ENCODE assay signal across 9 cellular contexts in genomic region chr3:195637011-195637410, GRCh38. TPM values are rescaled to one million over a fixed set of nuclear protein-coding genes. Genes with fewer than 3 reads are reported as not detected.
DNase-seq lines count a peak whose midpoint lies in the region; ATAC-seq and TF ChIP-seq lines count a peak whose summit lies in the region.
"Not testable (repeated sequence)": the region's sequence is repeated elsewhere in the genome, so short reads cannot be mapped to it uniquely, and the experiment has no call there.
"Had no signal": no experiment of that assay in that cellular context is flagged by ENCODE, and none has a peak within 500 bp of the region (broad histone marks: within the 10 kb centered on the region; RNA-seq: fewer than 3 reads in every experiment).

No MANE protein-coding gene starts in this region.

- intact Hi-C loops in activated B cell treated with CpG ODN at 0.5 μM for 24 hours (cut with micrococcal nuclease); colonic mucosa (cut with DNase I): not testable (repeated sequence)

- not testable (repeated sequence) for H3K4me1 Mint-ChIP-seq in GM23338; mesothelial cell of epicardium; type B pancreatic cell (ENCODE audit: unreplicated experiment)
- H3K4me1 Mint-ChIP-seq in activated B cell treated with CpG ODN at 0.5 μM for 24 hours (peaks cover 16% of the 10 kb centered on the region), osteocyte (ENCODE audit: unreplicated experiment) (peaks cover 10% of the 10 kb centered on the region)
- peaks cover 13% of the 10 kb centered on the region for H3K4me1 Mint-ChIP-seq in activated naive CD4-positive, alpha-beta T cell treated with anti-CD3 and anti-CD28 coated beads, Interleukin-2, amount 50 U/mL, for 24 hours

- H3K36me3 ChIP-seq in GM23338 (ENCODE audit: insufficient read depth); colonic mucosa: not testable (repeated sequence)

- H4K20me1 ChIP-seq in GM23338 (replicated peaks; ENCODE audit: insufficient read depth): not testable (repeated sequence)

- not testable (repeated sequence) for H3K36me3 Mint-ChIP-seq in GM23338 (ENCODE audit: low read depth); activated B cell treated with CpG ODN at 0.5 μM for 24 hours (ENCODE audit: low read depth); activated naive CD4-positive, alpha-beta T cell treated with anti-CD3 and anti-CD28 coated beads, Interleukin-2, amount 50 U/mL, for 24 hours; mesothelial cell of epicardium; osteocyte (ENCODE audit: unreplicated experiment); type B pancreatic cell

- H3K9ac ChIP-seq in colonic mucosa (ENCODE audit: low read depth in 2 of 2, low read length in 2 of 2): not testable (repeated sequence)

- H3K4me3 ChIP-seq in GM23338, colonic mucosa: not testable (repeated sequence)

- H3K4me1 ChIP-seq in GM23338 (ENCODE audit: insufficient read depth); colonic mucosa: not testable (repeated sequence)

- not testable (repeated sequence) for H3K9me3 Mint-ChIP-seq in GM23338; activated B cell treated with CpG ODN at 0.5 μM for 24 hours; activated naive CD4-positive, alpha-beta T cell treated with anti-CD3 and anti-CD28 coated beads, Interleukin-2, amount 50 U/mL, for 24 hours; mesothelial cell of epicardium; osteocyte (ENCODE audit: unreplicated experiment); type B pancreatic cell

- CTCF ChIA-PET in activated B cell treated with CpG ODN at 0.5 μM for 24 hours (lab: Charles Lee): not testable (repeated sequence)

- H3K27me3 ChIP-seq in GM23338 (ENCODE audit: insufficient read depth); colonic mucosa: not testable (repeated sequence)

- H3K27ac Mint-ChIP-seq in GM23338; osteocyte (ENCODE audit: unreplicated experiment): not testable (repeated sequence)
- H3K27ac Mint-ChIP-seq in activated B cell treated with CpG ODN at 0.5 μM for 24 hours (peak overlapping the region; percentile 35), mesothelial cell of epicardium (peak overlapping the region; percentile 16), type B pancreatic cell (peak overlapping the region; percentile 74)
- H3K27ac Mint-ChIP-seq in activated naive CD4-positive, alpha-beta T cell treated with anti-CD3 and anti-CD28 coated beads, Interleukin-2, amount 50 U/mL, for 24 hours: peak overlapping the region; percentile 46

- not testable (repeated sequence) for H3K9me3 ChIP-seq in colonic mucosa

- not testable (repeated sequence) for TF ChIP-seq CTCF in GM23338 (conservative IDR thresholded peaks at IDR 0.05; ENCODE audit: low read depth in 2 of 2); activated B cell treated with CpG ODN at 0.5 μM for 24 hours (IDR thresholded peaks at IDR 0.05); colonic mucosa (IDR thresholded peaks at IDR 0.05); mesothelial cell of epicardium (IDR thresholded peaks at IDR 0.05; ENCODE audit: unreplicated experiment); osteocyte (IDR thresholded peaks at IDR 0.05); type B pancreatic cell (conservative IDR thresholded peaks at IDR 0.05)

- not testable (repeated sequence) for H3K27ac ChIP-seq in GM23338 (ENCODE audit: low read depth); colonic mucosa

- POLR2A ChIA-PET in activated B cell treated with CpG ODN at 0.5 μM for 24 hours (lab: Charles Lee): not testable (repeated sequence)

- not testable (repeated sequence) for ATAC-seq in GM23338; activated B cell treated with CpG ODN at 0.5 μM for 24 hours (ENCODE audit: low read depth)

- H3K4me2 ChIP-seq in GM23338: not testable (repeated sequence)

- not testable (repeated sequence) for H3F3A ChIP-seq in GM23338 (replicated peaks; ENCODE audit: low read depth)

- DNase-seq in GM23338 (ENCODE audit: low spot score); activated B cell treated with CpG ODN at 0.5 μM for 24 hours; mesothelial cell of epicardium (ENCODE audit: low spot score in 2 of 2, unreplicated experiment in 2 of 2); type B pancreatic cell (ENCODE audit: extremely low spot score, unreplicated experiment): not testable (repeated sequence)
- peak; percentile 37 to 38 for DNase-seq in activated T-cell treated with anti-CD3 and anti-CD28 coated beads, Interleukin-2, amount 50 U/mL, for 48 hours
- DNase-seq in colonic mucosa (peak; percentile 23), osteocyte (ENCODE audit: extremely low spot score, unreplicated experiment) (peak; percentile 83)

- peak overlapping the region; percentile 46; the same call in 2 of the 3 replicates for H3K4me3 Mint-ChIP-seq in GM23338
- peak overlapping the region; percentile 49 for H3K4me3 Mint-ChIP-seq in activated B cell treated with CpG ODN at 0.5 μM for 24 hours
- peak overlapping the region; percentile 43 for H3K4me3 Mint-ChIP-seq in activated naive CD4-positive, alpha-beta T cell treated with anti-CD3 and anti-CD28 coated beads, Interleukin-2, amount 50 U/mL, for 24 hours
- H3K4me3 Mint-ChIP-seq in mesothelial cell of epicardium: peak overlapping the region; percentile 21
- not testable (repeated sequence) for H3K4me3 Mint-ChIP-seq in osteocyte (ENCODE audit: unreplicated experiment)
- H3K4me3 Mint-ChIP-seq in type B pancreatic cell: peak overlapping the region; percentile 72

- not testable (repeated sequence) for H3K27me3 Mint-ChIP-seq in GM23338 (ENCODE audit: insufficient read depth, low read depth, poor library complexity); activated B cell treated with CpG ODN at 0.5 μM for 24 hours; activated naive CD4-positive, alpha-beta T cell treated with anti-CD3 and anti-CD28 coated beads, Interleukin-2, amount 50 U/mL, for 24 hours; mesothelial cell of epicardium (ENCODE audit: low read depth); osteocyte (ENCODE audit: unreplicated experiment); type B pancreatic cell

- not testable (repeated sequence) for H3K79me2 ChIP-seq in GM23338 (replicated peaks; ENCODE audit: insufficient read depth)

- not testable (repeated sequence) for H2AFZ ChIP-seq in GM23338

- H3K9me2 ChIP-seq in GM23338 (ENCODE audit: insufficient read depth): not testable (repeated sequence)

RNA-seq across cellular contexts. Expression of gene APOD, which starts 53.3 kb away (rescaled TPM):
- not detected in 2 replicates for total RNA-seq in GM23338 (2014; rRNA removed; shearing (Covaris generic))
- not detected in 2 replicates for polyA plus RNA-seq in GM23338 (2016; fragmentation: Nextera tagmentation; extraction: Ambion mirVana)
- 0.20 and 0.35 TPM in 2 replicates for total RNA-seq in activated B cell treated with CpG ODN at 0.5 μM for 24 hours
- total RNA-seq in colonic mucosa: 10 to 100 TPM in 1 of 2 donors, 1 to 10 TPM in 1; 7.2 to 13.1 TPM
- 0.63 to 1.2 TPM (median 0.86 TPM) in 3 replicates for total RNA-seq in mesothelial cell of epicardium
- 2.6 and 3.2 TPM in 2 replicates for total RNA-seq in osteocyte
- 0.57 and 1.6 TPM in 2 replicates for total RNA-seq in type B pancreatic cell (ENCODE audit: low replicate concordance)
- total RNA-seq: HepG2 had no signal
- polyA plus RNA-seq: HepG2 had no signal
